1 cellular context compared by ENCODE assay signal in genomic region chr1:220094016-220094911, GRCh38.
TF ChIP-seq lines count a peak whose summit lies in the region.

Gene IARS2 (plus strand): TSS chr1:220094132. CDS start chr1:220094217, 85 bp downstream.

TF ChIP-seq in HepG2, 621 proteins besides CTCF, POLR2A, EP300 and RAD21 (continued from another document and continues in another):
- TF ChIP-seq NFAT5 (CRISPR knock-in tag; IDR thresholded peaks at IDR 0.05) (peak; percentile 84; the same call in 1 of the 2 replicates), ZNF780A (CRISPR knock-in tag; IDR thresholded peaks at IDR 0.05) (no peak), CENPX (CRISPR knock-in tag; IDR thresholded peaks at IDR 0.05) (no peak), ZNF17 (CRISPR knock-in tag; IDR thresholded peaks at IDR 0.05) (0 out of 2 replicates have a peak, but pooled peaks have one; percentile 80), ZNF101 (CRISPR knock-in tag; IDR thresholded peaks at IDR 0.05; ENCODE audit: borderline replicate concordance, low read depth) (no peak), SMAD3 (CRISPR knock-in tag; IDR thresholded peaks at IDR 0.05) (no peak), FUBP1 (CRISPR knock-in tag; IDR thresholded peaks at IDR 0.05; ENCODE audit: borderline replicate concordance) (no peak), SATB2 (CRISPR knock-in tag; IDR thresholded peaks at IDR 0.05) (no peak), ZNF3 (CRISPR knock-in tag; IDR thresholded peaks at IDR 0.05) (no peak), ZBTB42 (CRISPR knock-in tag; IDR thresholded peaks at IDR 0.05) (no peak), HOMEZ (CRISPR knock-in tag; IDR thresholded peaks at IDR 0.05; ENCODE audit: low read depth) (no peak), ZNF660 (CRISPR knock-in tag; IDR thresholded peaks at IDR 0.05; ENCODE audit: borderline replicate concordance, low read depth) (no peak), SCMH1 (CRISPR knock-in tag; IDR thresholded peaks at IDR 0.05; ENCODE audit: borderline replicate concordance) (no peak), SRF (IDR thresholded peaks at IDR 0.05; ENCODE audit: low read depth, low read length) (no peak), FOXJ3 (CRISPR knock-in tag; IDR thresholded peaks at IDR 0.05; ENCODE audit: borderline replicate concordance) (no peak), DR1 (CRISPR knock-in tag; IDR thresholded peaks at IDR 0.05) (0 out of 2 replicates have a peak, but pooled peaks have one; percentile 52), E2F1 (CRISPR knock-in tag; IDR thresholded peaks at IDR 0.05) (0 out of 2 replicates have a peak, but pooled peaks have one; percentile 35), SALL1 (CRISPR knock-in tag; IDR thresholded peaks at IDR 0.05) (peak; percentile 55; the same call in 1 of the 2 replicates), REPIN1 (CRISPR knock-in tag; IDR thresholded peaks at IDR 0.05; ENCODE audit: borderline replicate concordance, low read depth) (peak; percentile 35; the same call in 1 of the 2 replicates), DNMT3B (CRISPR knock-in tag; conservative IDR thresholded peaks at IDR 0.05) (no peak), FOXM1 (CRISPR knock-in tag; IDR thresholded peaks at IDR 0.05) (no peak), ZNF772 (CRISPR knock-in tag; IDR thresholded peaks at IDR 0.05) (peak; percentile 50; the same call in 1 of the 2 replicates), POLR2AphosphoS2 (IDR thresholded peaks at IDR 0.05; ENCODE audit: low read depth, low read length) (no peak), ZSCAN31 (CRISPR knock-in tag; IDR thresholded peaks at IDR 0.05; ENCODE audit: low read depth) (peak; percentile 74; the same call in 1 of the 2 replicates), MYC (CRISPR knock-in tag; IDR thresholded peaks at IDR 0.05; ENCODE audit: borderline replicate concordance) (peak; percentile 87), KLF16 (CRISPR knock-in tag; IDR thresholded peaks at IDR 0.05) (no peak; a peak in 1 of 4 replicates), HIVEP1 (CRISPR knock-in tag; IDR thresholded peaks at IDR 0.05) (0 out of 2 replicates have a peak, but pooled peaks have one; percentile 24), ZNF10 (CRISPR knock-in tag; IDR thresholded peaks at IDR 0.05; ENCODE audit: borderline replicate concordance, low read depth) (no peak), HMGXB4 (CRISPR knock-in tag; IDR thresholded peaks at IDR 0.05; ENCODE audit: borderline replicate concordance in 1 of 2, low read depth in 1 of 2) (peak; percentile 71 to 86), FLYWCH1 (CRISPR knock-in tag; IDR thresholded peaks at IDR 0.05) (no peak), TBX2 (CRISPR knock-in tag; IDR thresholded peaks at IDR 0.05; ENCODE audit: borderline replicate concordance) (peak; percentile 67; the same call in 1 of the 2 replicates), TBP (CRISPR knock-in tag; IDR thresholded peaks at IDR 0.05) (no peak), ZNF30 (CRISPR knock-in tag; IDR thresholded peaks at IDR 0.05) (no peak), ZFP91 (CRISPR knock-in tag; IDR thresholded peaks at IDR 0.05; ENCODE audit: borderline replicate concordance) (peak; percentile 89; the same call in 1 of the 2 replicates), MEF2D (CRISPR knock-in tag; IDR thresholded peaks at IDR 0.05) (no peak), NONO (IDR thresholded peaks at IDR 0.05) (no peak), NONO (CRISPR knock-in tag; conservative IDR thresholded peaks at IDR 0.05) (no peak), ELF1 (CRISPR knock-in tag; IDR thresholded peaks at IDR 0.05) (no peak), AKAP8 (CRISPR knock-in tag; IDR thresholded peaks at IDR 0.05) (no peak), HCFC1 (IDR thresholded peaks at IDR 0.05; ENCODE audit: low read depth, low read length) (no peak), KLF12 (CRISPR knock-in tag; IDR thresholded peaks at IDR 0.05; ENCODE audit: borderline replicate concordance) (peak; percentile 71), ZNF777 (CRISPR knock-in tag; IDR thresholded peaks at IDR 0.05) (0 out of 2 replicates have a peak, but pooled peaks have one; percentile 44), JARID2 (CRISPR knock-in tag; IDR thresholded peaks at IDR 0.05; ENCODE audit: insufficient replicate concordance) (no peak), HNF1B (CRISPR knock-in tag; IDR thresholded peaks at IDR 0.05) (peak; percentile 68; the same call in 1 of the 2 replicates), KDM3A (CRISPR knock-in tag; IDR thresholded peaks at IDR 0.05; ENCODE audit: low read depth) (no peak; the same call in 1 of the 2 replicates), SPEN (CRISPR knock-in tag; IDR thresholded peaks at IDR 0.05; ENCODE audit: low read depth) (peak; percentile 46)
- TF ChIP-seq, protein P1, sequence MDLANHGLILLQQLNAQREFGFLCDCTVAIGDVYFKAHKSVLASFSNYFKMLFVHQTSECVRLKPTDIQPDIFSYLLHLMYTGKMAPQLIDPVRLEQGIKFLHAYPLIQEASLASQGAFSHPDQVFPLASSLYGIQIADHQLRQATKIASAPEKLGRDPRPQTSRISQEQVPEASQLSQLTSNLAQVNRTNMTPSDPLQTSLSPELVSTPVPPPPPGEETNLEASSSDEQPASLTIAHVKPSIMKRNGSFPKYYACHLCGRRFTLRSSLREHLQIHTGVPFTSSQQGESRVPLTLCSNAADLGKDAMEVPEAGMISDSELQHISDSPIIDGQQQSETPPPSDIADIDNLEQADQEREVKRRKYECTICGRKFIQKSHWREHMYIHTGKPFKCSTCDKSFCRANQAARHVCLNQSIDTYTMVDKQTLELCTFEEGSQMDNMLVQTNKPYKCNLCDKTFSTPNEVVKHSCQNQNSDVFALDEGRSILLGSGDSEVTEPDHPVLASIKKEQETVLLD (CRISPR knock-in tag; IDR thresholded peaks at IDR 0.05; ENCODE audit: low read depth) = no peak
- TF ChIP-seq, protein P2, sequence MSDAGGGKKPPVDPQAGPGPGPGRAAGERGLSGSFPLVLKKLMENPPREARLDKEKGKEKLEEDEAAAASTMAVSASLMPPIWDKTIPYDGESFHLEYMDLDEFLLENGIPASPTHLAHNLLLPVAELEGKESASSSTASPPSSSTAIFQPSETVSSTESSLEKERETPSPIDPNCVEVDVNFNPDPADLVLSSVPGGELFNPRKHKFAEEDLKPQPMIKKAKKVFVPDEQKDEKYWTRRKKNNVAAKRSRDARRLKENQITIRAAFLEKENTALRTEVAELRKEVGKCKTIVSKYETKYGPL (CRISPR knock-in tag; IDR thresholded peaks at IDR 0.05) = no peak
- TF ChIP-seq, protein P3, sequence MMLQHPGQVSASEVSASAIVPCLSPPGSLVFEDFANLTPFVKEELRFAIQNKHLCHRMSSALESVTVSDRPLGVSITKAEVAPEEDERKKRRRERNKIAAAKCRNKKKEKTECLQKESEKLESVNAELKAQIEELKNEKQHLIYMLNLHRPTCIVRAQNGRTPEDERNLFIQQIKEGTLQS (CRISPR knock-in tag; IDR thresholded peaks at IDR 0.05) = no peak
- TF ChIP-seq, protein P4, sequence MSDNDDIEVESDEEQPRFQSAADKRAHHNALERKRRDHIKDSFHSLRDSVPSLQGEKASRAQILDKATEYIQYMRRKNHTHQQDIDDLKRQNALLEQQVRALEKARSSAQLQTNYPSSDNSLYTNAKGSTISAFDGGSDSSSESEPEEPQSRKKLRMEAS (IDR thresholded peaks at IDR 0.05) = peak; percentile 43
